14 cellular contexts compared by ENCODE assay signal in genomic region chr1:93666613-93667384, GRCh38. TPM values are rescaled to one million over a fixed set of nuclear protein-coding genes. Genes with fewer than 3 reads are reported as not detected.
DNase-seq lines count a peak whose midpoint lies in the region; ATAC-seq, FAIRE-seq and TF ChIP-seq lines count a peak whose summit lies in the region.
"Had no signal": no experiment of that assay in that cellular context is flagged by ENCODE, and none has a peak within 500 bp of the region (broad histone marks: within the 10 kb centered on the region; RNA-seq: fewer than 3 reads in every experiment).

No MANE protein-coding gene starts in this region.

- H3K4me3 ChIP-seq in keratinocyte (ENCODE audit: control insufficient read depth in 2 of 3, extremely low read depth in 1 of 3, insufficient read depth in 2 of 3, low read depth in 1 of 3, low read length in 3 of 3): no peak overlapping the region
- no peak overlapping the region for H3K4me3 ChIP-seq in transverse colon
- H3K4me3 ChIP-seq: uterus had no signal

- WGBS in transverse colon (ENCODE audit: low coverage in 1 of 2), 2 donors: 93 to 98% methylated on average over 6 to 14 of the region's 14 CpGs

- H3K36me3 ChIP-seq in keratinocyte (ENCODE audit: control insufficient read depth in 2 of 2, extremely low read depth in 1 of 2, insufficient read depth in 2 of 2, low read length in 2 of 2): peaks cover 31 to 52% of the 10 kb centered on the region in 2 experiments
- no peaks in the 10 kb centered on the region for H3K36me3 ChIP-seq in transverse colon
- H3K36me3 ChIP-seq: uterus had no signal

- peaks cover 4% of the 10 kb centered on the region for H3K4me1 Mint-ChIP-seq in activated T-cell treated with anti-CD3 and anti-CD28 coated beads, Interleukin-2, amount 50 U/mL, for 24 hours (ENCODE audit: low read depth)

- in situ Hi-C loops in transverse colon (cut with MboI; ENCODE audit: low pct_ligation_motif_present in 1 of 4, low pct_unique_long_range_greater_than_20kb in 1 of 4, low sequenced_read_pairs in 3 of 4): no loop called here

- peak overlapping the region; percentile 19 for H3K4me2 ChIP-seq in keratinocyte (ENCODE audit: control insufficient read depth, extremely low read depth, insufficient read depth, low read depth, low read length)

- no peaks in the 10 kb centered on the region for H3K36me3 Mint-ChIP-seq in activated T-cell treated with anti-CD3 and anti-CD28 coated beads, Interleukin-2, amount 50 U/mL, for 24 hours (ENCODE audit: low read depth)

- H4K20me1 ChIP-seq in keratinocyte (ENCODE audit: control insufficient read depth, extremely low read depth, insufficient read depth, low read length): peaks cover 52% of the 10 kb centered on the region

- H3K27ac ChIP-seq in keratinocyte (ENCODE audit: control insufficient read depth, insufficient read depth, low read length) (peak overlapping the region; percentile 45), transverse colon (peak overlapping the region in 3 of 4 donors; percentile 42 to 60 (median 53))
- H3K27ac ChIP-seq: uterus had no signal

- no peak for TF ChIP-seq POLR2A in transverse colon (IDR thresholded peaks at IDR 0.05)

- DNase-seq in NCI-H82 (lab: John Stamatoyannopoulos, UW) (peak; percentile 55), NCI-H82 treated with DMSO at 0.1 percent for 48 hours (lab: John Stamatoyannopoulos, UW; ENCODE audit: unreplicated experiment) (no peak), ecto neural progenitor cell (ENCODE audit: low spot score) (peak; percentile 41), keratinocyte (ENCODE audit: low read depth, low spot score) (no peak), transverse colon (no peak), left lobe of liver (ENCODE audit: low spot score) (no peak)
- DNase-seq in activated T-cell treated with anti-CD3 and anti-CD28 coated beads, Interleukin-2, amount 50 U/mL, for 24 hours: no peak
- DNase-seq: erythroblast, NCI-H774 had no signal

- peak overlapping the region; percentile 12 for H3K9ac ChIP-seq in keratinocyte (ENCODE audit: control insufficient read depth, extremely low read depth, insufficient read depth, low read length)

- no peak for TF ChIP-seq CTCF in keratinocyte (optimal IDR thresholded peaks at IDR 0.05 in 1 of 3, IDR thresholded peaks at IDR 0.05 in 1 of 3, conservative IDR thresholded peaks at IDR 0.05 in 1 of 3; ENCODE audit: extremely low read depth in 1 of 3, insufficient read depth in 2 of 3, low read length in 3 of 3)
- TF ChIP-seq CTCF in transverse colon (IDR thresholded peaks at IDR 0.05): no peak

- ATAC-seq in HG03571 (IDR thresholded peaks at IDR 0.05; ENCODE audit: unreplicated experiment) (no peak), left lobe of liver (no peak)
- ATAC-seq: sciatic nerve had no signal

- H3K27me3 ChIP-seq in keratinocyte (ENCODE audit: control insufficient read depth, extremely low read depth, insufficient read depth, low read length): no peaks in the 10 kb centered on the region
- no peaks in the 10 kb centered on the region for H3K27me3 ChIP-seq in transverse colon
- H3K27me3 ChIP-seq: uterus had no signal

- H3K9me1 ChIP-seq in keratinocyte (ENCODE audit: control insufficient read depth, extremely low read depth, insufficient read depth, low read length): peaks cover 2% of the 10 kb centered on the region

- peak; percentile 87 for FAIRE-seq in keratinocyte (lab: Jason Lieb, UNC)
- FAIRE-seq: H54 had no signal

- peaks cover 92% of the 10 kb centered on the region for H3K79me2 ChIP-seq in keratinocyte (ENCODE audit: control insufficient read depth, insufficient read depth, low read length)

- TF ChIP-seq EP300 in transverse colon (IDR thresholded peaks at IDR 0.05; ENCODE audit: low read depth): peak; percentile 90

- H3K4me3 Mint-ChIP-seq in activated T-cell treated with anti-CD3 and anti-CD28 coated beads, Interleukin-2, amount 50 U/mL, for 24 hours: no peak overlapping the region
- H3K4me3 Mint-ChIP-seq: memory B cell had no signal

- H3K9me3 ChIP-seq in keratinocyte (ENCODE audit: control insufficient read depth, low read depth, low read length) (no peaks in the 10 kb centered on the region), transverse colon (no peaks in the 10 kb centered on the region)
- H3K9me3 ChIP-seq: uterus had no signal

- peaks cover 3% of the 10 kb centered on the region for H3K27me3 Mint-ChIP-seq in activated T-cell treated with anti-CD3 and anti-CD28 coated beads, Interleukin-2, amount 50 U/mL, for 24 hours
- H3K27me3 Mint-ChIP-seq: memory B cell had no signal

- no peak overlapping the region for H2AFZ ChIP-seq in keratinocyte (ENCODE audit: control insufficient read depth, low read length)

- dilution Hi-C loops in keratinocyte (cut with MboI; ENCODE audit: extremely low pct_ligation_motif_present, low sequenced_read_pairs): no loop called here

- intact Hi-C loops in transverse colon (cut with DNase I; ENCODE audit: low total_unique reads): no loop called here

- H3K9me3 Mint-ChIP-seq in activated T-cell treated with anti-CD3 and anti-CD28 coated beads, Interleukin-2, amount 50 U/mL, for 24 hours: no peaks in the 10 kb centered on the region
- H3K9me3 Mint-ChIP-seq: memory B cell had no signal

- H3K4me1 ChIP-seq in keratinocyte (ENCODE audit: control insufficient read depth, extremely low read depth, insufficient read depth, low read length) (peaks cover 76% of the 10 kb centered on the region), transverse colon (peaks cover under 1 to 50% (median 11%) of the 10 kb centered on the region in 4 donors)
- H3K4me1 ChIP-seq: uterus had no signal

- H3K27ac Mint-ChIP-seq in activated T-cell treated with anti-CD3 and anti-CD28 coated beads, Interleukin-2, amount 50 U/mL, for 24 hours: no peak overlapping the region
- H3K27ac Mint-ChIP-seq: memory B cell had no signal

RNA-seq across cellular contexts. Expression of gene BCAR3, which starts 14.8 kb away (rescaled TPM):
- 51.2 to 95.4 TPM (median 77.2 TPM) in 3 replicates for polyA plus RNA-seq in keratinocyte
- 38.7 TPM for polyA plus RNA-seq in keratinocyte (2011; ENCODE audit: low read depth)
- 67.5 and 68.4 TPM in 2 replicates for polyA plus RNA-seq in keratinocyte (2011; cell fraction: cytosol; rRNA removed)
- 113 and 127 TPM in 2 replicates for polyA plus RNA-seq in keratinocyte (2011; cell fraction: nucleus; rRNA removed)
- 50.7 and 81.5 TPM in 2 replicates for polyA plus RNA-seq in keratinocyte (2012; ENCODE audit: low replicate concordance)
- polyA minus RNA-seq in keratinocyte: 46.0 to 84.4 TPM (median 64.1 TPM) in 3 replicates
- 90.7 TPM for polyA minus RNA-seq in keratinocyte (2011; cell fraction: cytosol; rRNA and poly(A)+ RNA removed)
- 83.5 and 121 TPM in 2 replicates for polyA minus RNA-seq in keratinocyte (2011; cell fraction: nucleus; rRNA and poly(A)+ RNA removed)
- 10 to 100 TPM; 12.3 to 71.7 (median 40.5) TPM for total RNA-seq in transverse colon
- 16.8 TPM for total RNA-seq in left lobe of liver

Comparison
In these comparisons a context has a peak if more than half of its experiments do, and no peak if none do; other contexts are left out.
1. DNase-seq: peak in NCI-H82 (single experiment) and ecto neural progenitor cell (single experiment); none in NCI-H82 treated with DMSO at 0.1 percent for 48 hours (single experiment), keratinocyte (single experiment), transverse colon (single experiment), left lobe of liver (single experiment) and activated T-cell treated with anti-CD3 and anti-CD28 coated beads, Interleukin-2, amount 50 U/mL, for 24 hours (single experiment).